19 cellular contexts compared by ENCODE assay signal in genomic region chr14:70789961-70790360, GRCh38.
"Had no signal": no experiment of that assay in that cellular context is flagged by ENCODE, and none has a peak within 500 bp of the region (broad histone marks: within the 10 kb centered on the region; RNA-seq: fewer than 3 reads in every experiment).

No MANE protein-coding gene starts in this region.

- H3K4me1 ChIP-seq: gastroesophageal sphincter had no signal

- H3K9me3 ChIP-seq: body of pancreas, gastroesophageal sphincter, spleen, upper lobe of right lung had no signal

- H3K27ac ChIP-seq: body of pancreas, gastroesophageal sphincter, spleen, upper lobe of right lung had no signal

- DNase-seq: activated CD4-positive, alpha-beta T cell treated with anti-CD3 and anti-CD28 coated beads, Interleukin-2, amount 10 ng/mL, durations not matched to agents 24 days and 14 days; activated CD4-positive, CD25-positive, alpha-beta regulatory T cell; activated CD8-positive, alpha-beta memory T cell treated with anti-CD3 and anti-CD28 coated beads, Interleukin-2, amount 50 U/mL, for 4 hours; activated CD8-positive, alpha-beta T cell treated with anti-CD3 and anti-CD28 coated beads, Interleukin-2, amount 10 ng/mL, durations not matched to agents 7 days and 5 days; activated gamma-delta T cell treated with Interleukin-2 at 50 U/mL for 16 hours; activated T-cell treated with anti-CD3 and anti-CD28 coated beads, Interleukin-2, amount 50 U/mL, for 48 hours; amniotic stem cell; central memory CD4-positive, alpha-beta T cell; endodermal cell; midbrain; spleen; stimulated activated naive CD8-positive, alpha-beta T cell treated with anti-CD3 and anti-CD28 coated beads, Interleukin-15, amount 100 ng/mL, for 72 hours; T-helper 2 cell had no signal

- H3K4me3 ChIP-seq: body of pancreas, gastroesophageal sphincter, lung, spleen, upper lobe of right lung had no signal

- H3K27me3 ChIP-seq: body of pancreas, gastroesophageal sphincter, spleen, upper lobe of right lung had no signal

- H3K36me3 ChIP-seq: gastroesophageal sphincter, upper lobe of right lung had no signal

- ATAC-seq: activated CD8-positive, alpha-beta T cell treated with anti-CD3 and anti-CD28 coated beads, Interleukin-2, amount 10 ng/mL, durations not matched to agents 7 days and 5 days; body of pancreas; gastroesophageal sphincter; left colon; sciatic nerve; stimulated activated naive CD8-positive, alpha-beta T cell treated with anti-CD3 and anti-CD28 coated beads, Interleukin-15, amount 100 ng/mL, for 72 hours; upper lobe of right lung had no signal
